In the genomic region with DNA sequence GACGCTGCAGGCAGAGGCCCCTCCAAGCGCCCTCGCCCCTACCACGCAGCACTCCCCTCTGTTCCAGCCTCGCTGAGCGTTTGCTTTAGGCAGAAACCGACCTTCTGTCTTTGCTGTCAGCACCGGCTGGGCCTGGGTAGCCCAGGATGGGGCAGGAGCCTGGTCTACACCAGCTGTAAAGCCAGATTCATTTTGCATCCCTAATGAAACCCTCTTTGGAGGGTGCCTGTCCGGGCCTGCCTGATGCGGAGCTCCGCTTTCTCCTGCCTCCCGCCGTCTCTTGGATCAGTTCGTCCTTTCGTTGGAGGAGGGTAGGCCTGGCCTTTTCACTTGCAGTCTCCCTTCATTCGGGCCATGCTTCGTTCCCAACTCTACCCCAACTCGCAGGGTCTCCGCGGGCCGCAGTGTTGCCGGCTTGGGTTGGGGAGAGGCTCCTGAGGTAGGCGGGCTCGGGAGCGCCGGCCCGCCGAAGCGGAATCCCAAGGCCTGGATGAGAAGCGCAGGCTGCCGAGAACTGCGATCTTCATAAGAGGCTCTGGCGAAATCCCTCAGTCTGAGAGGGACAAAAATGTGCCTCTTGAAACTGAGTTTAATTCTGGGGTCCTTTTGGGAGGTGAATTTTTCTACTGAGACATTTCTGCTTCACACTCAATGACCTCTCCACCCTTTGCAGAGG, we compare ENCODE assay signal across 17 cellular contexts. TPM values are rescaled to one million over a fixed set of nuclear protein-coding genes. Genes with fewer than 3 reads are reported as not detected.
DNase-seq lines count a peak whose midpoint lies in the region; ATAC-seq and TF ChIP-seq lines count a peak whose summit lies in the region.
"Had no signal": no experiment of that assay in that cellular context is flagged by ENCODE, and none has a peak within 500 bp of the region (broad histone marks: within the 10 kb centered on the region; RNA-seq: fewer than 3 reads in every experiment).

No MANE protein-coding gene starts in this region.

- DNase-seq in activated naive CD4-positive, alpha-beta T cell treated with anti-CD3 and anti-CD28 coated beads for 36 hours: no peak
- DNase-seq in astrocyte of the spinal cord (ENCODE audit: low read depth, low spot score) (peak; percentile 48), mesendoderm (no peak), DMS79 treated with DMSO at 0.1 percent for 48 hours (lab: John Stamatoyannopoulos, UW) (no peak), Right ventricle myocardium superior (no peak), NCI-H2171 treated with DMSO at 0.1 percent for 48 hours (lab: John Stamatoyannopoulos, UW) (no peak)
- no peak for DNase-seq in stimulated activated naive B cell treated with anti-CD40 and anti-IgM and Interleukin-4, amounts not matched to agents 10 μg/mL and 1 μg/mL and 100 μg/mL, for 72 hours
- DNase-seq: activated gamma-delta T cell; CD4-positive, alpha-beta memory T cell; gastrocnemius medialis; naive thymus-derived CD8-positive, alpha-beta T cell; NCI-H1694; substantia nigra; T-helper 2 cell had no signal

- no peaks in the 10 kb centered on the region for H3K4me1 ChIP-seq in mesendoderm (ENCODE audit: control insufficient read depth, low read depth, low read length)

- peaks cover 73% of the 10 kb centered on the region for H3K27me3 Mint-ChIP-seq in activated naive CD4-positive, alpha-beta T cell treated with anti-CD3 and anti-CD28 coated beads, Interleukin-2, amount 50 U/mL, for 24 hours
- peaks cover 82% of the 10 kb centered on the region for H3K27me3 Mint-ChIP-seq in activated naive CD4-positive, alpha-beta T cell treated with anti-CD3 and anti-CD28 coated beads for 36 hours (ENCODE audit: low read depth)
- peaks cover 74 to 95% of the 10 kb centered on the region in 2 donors for H3K27me3 Mint-ChIP-seq in stimulated activated naive B cell treated with anti-CD40 and anti-IgM and Interleukin-4, amounts not matched to agents 10 μg/mL and 1 μg/mL and 100 μg/mL, for 72 hours

- no peak overlapping the region for H3K9ac ChIP-seq in mesendoderm (ENCODE audit: low read length)

- in situ Hi-C loops in astrocyte of the spinal cord (cut with HindIII; ENCODE audit: low sequenced_read_pairs): no loop called here

- no peak overlapping the region for H2BK120ac ChIP-seq in mesendoderm (ENCODE audit: low read depth, low read length)

- H3K4me3 ChIP-seq in astrocyte of the spinal cord (ENCODE audit: low read depth, low read length) (peak overlapping the region; percentile 74), mesendoderm (ENCODE audit: low read length) (no peak overlapping the region)
- H3K4me3 ChIP-seq: gastrocnemius medialis had no signal

- CTCF ChIA-PET in activated naive CD4-positive, alpha-beta T cell treated with anti-CD3 and anti-CD28 coated beads for 36 hours (lab: Charles Lee): interaction anchor here (1.0 to 1.4 kb wide), 4 partner anchors 10 to 546 kb away, joined by 3 to 5 read pairs (median 4); no protein-coding TSS in a partner anchor

- no peak overlapping the region for H2BK15ac ChIP-seq in mesendoderm (replicated peaks; ENCODE audit: low read depth)

- no peak for TF ChIP-seq CTCF in astrocyte of the spinal cord (IDR thresholded peaks at IDR 0.05; ENCODE audit: low read depth, low read length)

- no peak for ATAC-seq in stimulated activated naive B cell treated with anti-CD40 and anti-IgM and Interleukin-4, amounts not matched to agents 10 μg/mL and 1 μg/mL and 100 μg/mL, for 72 hours (replicated peaks)
- no peak for ATAC-seq in Right ventricle myocardium superior (ENCODE audit: poor library complexity)
- ATAC-seq: gastrocnemius medialis, Right ventricle myocardium inferior had no signal

- H3K23ac ChIP-seq in mesendoderm (ENCODE audit: low read length): no peak overlapping the region

- H2AK5ac ChIP-seq in mesendoderm (ENCODE audit: low read length): no peak overlapping the region

- no peaks in the 10 kb centered on the region for H3K79me1 ChIP-seq in mesendoderm (ENCODE audit: low read length)

- no peak overlapping the region for H4K5ac ChIP-seq in mesendoderm (ENCODE audit: low read length)

- H3K56ac ChIP-seq in mesendoderm (ENCODE audit: low read length): peak overlapping the region; percentile 18

- H3K9me3 Mint-ChIP-seq in activated naive CD4-positive, alpha-beta T cell treated with anti-CD3 and anti-CD28 coated beads, Interleukin-2, amount 50 U/mL, for 24 hours: no peaks in the 10 kb centered on the region
- no peaks in the 10 kb centered on the region for H3K9me3 Mint-ChIP-seq in activated naive CD4-positive, alpha-beta T cell treated with anti-CD3 and anti-CD28 coated beads for 36 hours
- H3K9me3 Mint-ChIP-seq in stimulated activated naive B cell treated with anti-CD40 and anti-IgM and Interleukin-4, amounts not matched to agents 10 μg/mL and 1 μg/mL and 100 μg/mL, for 72 hours: no peaks in the 10 kb centered on the region

- peaks cover 96% of the 10 kb centered on the region for H3K27me3 ChIP-seq in mesendoderm (ENCODE audit: insufficient read depth, low read length, poor library complexity)

- H3K18ac ChIP-seq in mesendoderm (ENCODE audit: low read length): no peak overlapping the region

- no peak overlapping the region for H3K27ac Mint-ChIP-seq in activated naive CD4-positive, alpha-beta T cell treated with anti-CD3 and anti-CD28 coated beads, Interleukin-2, amount 50 U/mL, for 24 hours
- H3K27ac Mint-ChIP-seq in activated naive CD4-positive, alpha-beta T cell treated with anti-CD3 and anti-CD28 coated beads for 36 hours: no peak overlapping the region
- H3K27ac Mint-ChIP-seq in stimulated activated naive B cell treated with anti-CD40 and anti-IgM and Interleukin-4, amounts not matched to agents 10 μg/mL and 1 μg/mL and 100 μg/mL, for 72 hours: peak overlapping the region; percentile 92

- no peak overlapping the region for H3K4ac ChIP-seq in mesendoderm (ENCODE audit: low read depth, low read length)

- peaks cover 32% of the 10 kb centered on the region for H3K4me1 Mint-ChIP-seq in activated naive CD4-positive, alpha-beta T cell treated with anti-CD3 and anti-CD28 coated beads, Interleukin-2, amount 50 U/mL, for 24 hours
- peaks cover 29% of the 10 kb centered on the region for H3K4me1 Mint-ChIP-seq in activated naive CD4-positive, alpha-beta T cell treated with anti-CD3 and anti-CD28 coated beads for 36 hours (ENCODE audit: low read depth)
- peaks cover 11 to 33% of the 10 kb centered on the region in 2 donors for H3K4me1 Mint-ChIP-seq in stimulated activated naive B cell treated with anti-CD40 and anti-IgM and Interleukin-4, amounts not matched to agents 10 μg/mL and 1 μg/mL and 100 μg/mL, for 72 hours

- peaks cover 2% of the 10 kb centered on the region for H3K36me3 Mint-ChIP-seq in activated naive CD4-positive, alpha-beta T cell treated with anti-CD3 and anti-CD28 coated beads, Interleukin-2, amount 50 U/mL, for 24 hours
- no peaks in the 10 kb centered on the region for H3K36me3 Mint-ChIP-seq in activated naive CD4-positive, alpha-beta T cell treated with anti-CD3 and anti-CD28 coated beads for 36 hours (ENCODE audit: low read depth)
- peaks cover 0 to 3% of the 10 kb centered on the region in 2 donors for H3K36me3 Mint-ChIP-seq in stimulated activated naive B cell treated with anti-CD40 and anti-IgM and Interleukin-4, amounts not matched to agents 10 μg/mL and 1 μg/mL and 100 μg/mL, for 72 hours
- H3K36me3 Mint-ChIP-seq: CD4-positive, alpha-beta memory T cell had no signal

- H3K79me2 ChIP-seq in mesendoderm (ENCODE audit: control insufficient read depth, insufficient read depth, low read length): no peaks in the 10 kb centered on the region

- no peak overlapping the region for H3K4me2 ChIP-seq in mesendoderm (ENCODE audit: low read length)

- no CpG with 5 or more reads among the region's 33 CpGs for WGBS in mesendoderm (ENCODE audit: extremely low coverage, insufficient coverage, low lambda C conversion rate)

- intact Hi-C loops in activated naive CD4-positive, alpha-beta T cell treated with anti-CD3 and anti-CD28 coated beads for 36 hours (cut with micrococcal nuclease): loop anchor here (2.0 kb wide), 1 partner anchor 595 kb away; no protein-coding TSS in a partner anchor
- intact Hi-C loops in Right ventricle myocardium superior (cut with DNase I): loop anchor here (5.0 kb wide), 1 partner anchor 283 kb away; no protein-coding TSS in a partner anchor

- no peak overlapping the region for H2BK5ac ChIP-seq in mesendoderm (ENCODE audit: low read length)

- no peaks in the 10 kb centered on the region for H3K36me3 ChIP-seq in mesendoderm (ENCODE audit: control insufficient read depth, insufficient read depth, low read length)
- H3K36me3 ChIP-seq: gastrocnemius medialis had no signal

- no peak overlapping the region for H3K27ac ChIP-seq in mesendoderm (ENCODE audit: low read depth, low read length)
- H3K27ac ChIP-seq: epithelial cell of prostate, gastrocnemius medialis had no signal

- H4K8ac ChIP-seq in mesendoderm (ENCODE audit: low read depth, low read length): no peak overlapping the region

- H3K4me3 Mint-ChIP-seq in activated naive CD4-positive, alpha-beta T cell treated with anti-CD3 and anti-CD28 coated beads, Interleukin-2, amount 50 U/mL, for 24 hours: peak overlapping the region; percentile 37
- no peak overlapping the region for H3K4me3 Mint-ChIP-seq in activated naive CD4-positive, alpha-beta T cell treated with anti-CD3 and anti-CD28 coated beads for 36 hours
- peak overlapping the region in 1 of 2 donors; percentile 49 for H3K4me3 Mint-ChIP-seq in stimulated activated naive B cell treated with anti-CD40 and anti-IgM and Interleukin-4, amounts not matched to agents 10 μg/mL and 1 μg/mL and 100 μg/mL, for 72 hours

RNA-seq across cellular contexts. Expression of a gene that starts 4.9 kb away (rescaled TPM):
- total RNA-seq in activated naive CD4-positive, alpha-beta T cell treated with anti-CD3 and anti-CD28 coated beads for 36 hours: not detected
- not detected for polyA plus RNA-seq in mesendoderm (2013, experiment 1 of 2)
- polyA plus RNA-seq in mesendoderm (2013, experiment 2 of 2): not detected
- not detected for total RNA-seq in Right ventricle myocardium superior
- total RNA-seq: CD4-positive, alpha-beta memory T cell; naive thymus-derived CD8-positive, alpha-beta T cell; Right ventricle myocardium inferior had no signal
- polyA plus RNA-seq: CD4-positive, alpha-beta memory T cell; naive thymus-derived CD8-positive, alpha-beta T cell had no signal

RNA-seq across cellular contexts. Expression of a gene that starts 6.2 kb away (rescaled TPM):
- total RNA-seq in activated naive CD4-positive, alpha-beta T cell treated with anti-CD3 and anti-CD28 coated beads for 36 hours: 1 to 10 TPM; 6.7 to 6.9 TPM
- 0.17 TPM for polyA plus RNA-seq in mesendoderm (2013, experiment 1 of 2)
- polyA plus RNA-seq in mesendoderm (2013, experiment 2 of 2): 0.10 TPM
- not detected for total RNA-seq in Right ventricle myocardium superior
- total RNA-seq: CD4-positive, alpha-beta memory T cell; gastrocnemius medialis; naive thymus-derived CD8-positive, alpha-beta T cell; Right ventricle myocardium inferior had no signal
- polyA plus RNA-seq: CD4-positive, alpha-beta memory T cell had no signal

RNA-seq across cellular contexts. Expression of a gene that starts 9.1 kb away (rescaled TPM):
- under 1 TPM in 1 of 2 experiments, not detected in 1; 0.29 TPM for total RNA-seq in activated naive CD4-positive, alpha-beta T cell treated with anti-CD3 and anti-CD28 coated beads for 36 hours
- polyA plus RNA-seq in mesendoderm (2013, experiment 1 of 2): not detected
- polyA plus RNA-seq in mesendoderm (2013, experiment 2 of 2): 0.04 TPM
- 0.22 TPM for total RNA-seq in Right ventricle myocardium superior
- total RNA-seq: naive thymus-derived CD8-positive, alpha-beta T cell had no signal

RNA-seq across cellular contexts. Expression of a gene that starts 15.2 kb away (rescaled TPM):
- total RNA-seq in activated naive CD4-positive, alpha-beta T cell treated with anti-CD3 and anti-CD28 coated beads for 36 hours: not detected
- not detected for polyA plus RNA-seq in mesendoderm (2013, experiment 1 of 2)
- not detected for polyA plus RNA-seq in mesendoderm (2013, experiment 2 of 2)
- 0.78 TPM for total RNA-seq in Right ventricle myocardium superior
- total RNA-seq: naive thymus-derived CD8-positive, alpha-beta T cell had no signal
- polyA plus RNA-seq: CD4-positive, alpha-beta memory T cell; naive thymus-derived CD8-positive, alpha-beta T cell had no signal

RNA-seq across cellular contexts. Expression of a gene that starts 26.4 kb away (rescaled TPM):
- not detected for total RNA-seq in activated naive CD4-positive, alpha-beta T cell treated with anti-CD3 and anti-CD28 coated beads for 36 hours
- polyA plus RNA-seq in mesendoderm (2013, experiment 1 of 2): not detected
- not detected for polyA plus RNA-seq in mesendoderm (2013, experiment 2 of 2)
- 0.13 TPM for total RNA-seq in Right ventricle myocardium superior
- total RNA-seq: CD4-positive, alpha-beta memory T cell; gastrocnemius medialis; naive thymus-derived CD8-positive, alpha-beta T cell; Right ventricle myocardium inferior had no signal
- polyA plus RNA-seq: CD4-positive, alpha-beta memory T cell; naive thymus-derived CD8-positive, alpha-beta T cell had no signal
